ENCODE assay signal across 9 cellular contexts in genomic region chr16:5025171-5025632, GRCh38. TPM values are rescaled to one million over a fixed set of nuclear protein-coding genes. Genes with fewer than 3 reads are reported as not detected.
DNase-seq lines count a peak whose midpoint lies in the region; ATAC-seq and TF ChIP-seq lines count a peak whose summit lies in the region.
"Had no signal": no experiment of that assay in that cellular context is flagged by ENCODE, and none has a peak within 500 bp of the region (broad histone marks: within the 10 kb centered on the region; RNA-seq: fewer than 3 reads in every experiment).

No MANE protein-coding gene starts in this region.

- no peak for ATAC-seq in GM18502 (IDR thresholded peaks at IDR 0.05; ENCODE audit: poor library complexity, unreplicated experiment)
- ATAC-seq in activated CD8-positive, alpha-beta memory T cell treated with anti-CD3 and anti-CD28 coated beads, Interleukin-2, amount 10 ng/mL, durations not matched to agents 7 days and 5 days = no peak

- in situ Hi-C loops in astrocyte of the cerebellum (cut with HindIII; ENCODE audit: low sequenced_read_pairs) = no loop called here

- peak; percentile 38 for TF ChIP-seq CTCF in astrocyte of the cerebellum (IDR thresholded peaks at IDR 0.05; ENCODE audit: low read depth, low read length, missing control alignments)

- no peak overlapping the region for H3K4me3 ChIP-seq in astrocyte of the cerebellum (ENCODE audit: low read depth, low read length)

- H3K27ac Mint-ChIP-seq in activated T-helper 1 cell treated with anti-CD3 and anti-CD28 coated beads, Interleukin-12 subunit alpha, Interleukin-12 subunit beta, Interleukin-2, Interleukin-4 antibody, amounts not matched to agents 30 ng/mL and 10 ng/mL and 1 ng/mL, durations not matched to agents 14 hours and 24 hours and 36 hours = no peak overlapping the region
- H3K27ac Mint-ChIP-seq in activated CD8-positive, alpha-beta memory T cell treated with anti-CD3 and anti-CD28 coated beads, Interleukin-2, amount 10 ng/mL, durations not matched to agents 7 days and 5 days = no peak overlapping the region

- no peaks in the 10 kb centered on the region for H3K27me3 Mint-ChIP-seq in activated T-helper 1 cell treated with anti-CD3 and anti-CD28 coated beads, Interleukin-12 subunit alpha, Interleukin-12 subunit beta, Interleukin-2, Interleukin-4 antibody, amounts not matched to agents 30 ng/mL and 10 ng/mL and 1 ng/mL, durations not matched to agents 14 hours and 24 hours and 36 hours (ENCODE audit: insufficient read depth)
- no peaks in the 10 kb centered on the region for H3K27me3 Mint-ChIP-seq in activated CD8-positive, alpha-beta memory T cell treated with anti-CD3 and anti-CD28 coated beads, Interleukin-2, amount 10 ng/mL, durations not matched to agents 7 days and 5 days

- no peaks in the 10 kb centered on the region for H3K36me3 Mint-ChIP-seq in activated T-helper 1 cell treated with anti-CD3 and anti-CD28 coated beads, Interleukin-12 subunit alpha, Interleukin-12 subunit beta, Interleukin-2, Interleukin-4 antibody, amounts not matched to agents 30 ng/mL and 10 ng/mL and 1 ng/mL, durations not matched to agents 14 hours and 24 hours and 36 hours (ENCODE audit: low read depth)
- H3K36me3 Mint-ChIP-seq in activated CD8-positive, alpha-beta memory T cell treated with anti-CD3 and anti-CD28 coated beads, Interleukin-2, amount 10 ng/mL, durations not matched to agents 7 days and 5 days = no peaks in the 10 kb centered on the region

- intact Hi-C loops in activated T-helper 1 cell treated with anti-CD3 and anti-CD28 coated beads, Interleukin-12 subunit alpha, Interleukin-12 subunit beta, Interleukin-2, Interleukin-4 antibody, amounts not matched to agents 30 ng/mL and 10 ng/mL and 1 ng/mL, durations not matched to agents 14 hours and 24 hours and 36 hours (cut with micrococcal nuclease) = no loop called here

- H3K4me3 Mint-ChIP-seq in activated T-helper 1 cell treated with anti-CD3 and anti-CD28 coated beads, Interleukin-12 subunit alpha, Interleukin-12 subunit beta, Interleukin-2, Interleukin-4 antibody, amounts not matched to agents 30 ng/mL and 10 ng/mL and 1 ng/mL, durations not matched to agents 14 hours and 24 hours and 36 hours = no peak overlapping the region
- no peak overlapping the region for H3K4me3 Mint-ChIP-seq in activated CD8-positive, alpha-beta memory T cell treated with anti-CD3 and anti-CD28 coated beads, Interleukin-2, amount 10 ng/mL, durations not matched to agents 7 days and 5 days

- H3K4me1 Mint-ChIP-seq in activated T-helper 1 cell treated with anti-CD3 and anti-CD28 coated beads, Interleukin-12 subunit alpha, Interleukin-12 subunit beta, Interleukin-2, Interleukin-4 antibody, amounts not matched to agents 30 ng/mL and 10 ng/mL and 1 ng/mL, durations not matched to agents 14 hours and 24 hours and 36 hours (ENCODE audit: low read depth) = no peaks in the 10 kb centered on the region
- no peaks in the 10 kb centered on the region for H3K4me1 Mint-ChIP-seq in activated CD8-positive, alpha-beta memory T cell treated with anti-CD3 and anti-CD28 coated beads, Interleukin-2, amount 10 ng/mL, durations not matched to agents 7 days and 5 days

- CTCF ChIA-PET in activated CD8-positive, alpha-beta memory T cell treated with anti-CD3 and anti-CD28 coated beads, Interleukin-2, amount 10 ng/mL, durations not matched to agents 7 days and 5 days (lab: Charles Lee) = interaction anchor here (1.3 kb wide), 1 partner anchor 9 kb away, joined by 5 read pairs; the partner anchor contains the start of gene NAGPA

- H3K9me3 Mint-ChIP-seq in activated T-helper 1 cell treated with anti-CD3 and anti-CD28 coated beads, Interleukin-12 subunit alpha, Interleukin-12 subunit beta, Interleukin-2, Interleukin-4 antibody, amounts not matched to agents 30 ng/mL and 10 ng/mL and 1 ng/mL, durations not matched to agents 14 hours and 24 hours and 36 hours = no peaks in the 10 kb centered on the region
- H3K9me3 Mint-ChIP-seq in activated CD8-positive, alpha-beta memory T cell treated with anti-CD3 and anti-CD28 coated beads, Interleukin-2, amount 10 ng/mL, durations not matched to agents 7 days and 5 days (ENCODE audit: low read depth) = no peaks in the 10 kb centered on the region

- peak; percentile 43 for DNase-seq in DMS153 (lab: John Stamatoyannopoulos, UW)
- DNase-seq in NCI-H128 (lab: John Stamatoyannopoulos, UW; ENCODE audit: unreplicated experiment) = peak; percentile 24
- DNase-seq in astrocyte of the cerebellum (ENCODE audit: low read depth) = no peak
- DNase-seq in midbrain (lab: John Stamatoyannopoulos, UW) = peak; percentile 49
- DNase-seq in activated T-helper 1 cell treated with anti-CD3 and anti-CD28 coated beads, Interleukin-12 subunit alpha, Interleukin-12 subunit beta, Interleukin-2, Interleukin-4 antibody, amounts not matched to agents 30 ng/mL and 10 ng/mL and 1 ng/mL, durations not matched to agents 14 hours and 24 hours and 36 hours (ENCODE audit: low spot score) = no peak
- DNase-seq in stimulated activated naive CD4-positive, alpha-beta T cell (lab: John Stamatoyannopoulos, UW) = no peak
- DNase-seq in activated CD8-positive, alpha-beta memory T cell treated with anti-CD3 and anti-CD28 coated beads, Interleukin-2, amount 10 ng/mL, durations not matched to agents 7 days and 5 days = no peak

RNA-seq across cellular contexts. Expression of gene NAGPA, which starts 8.5 kb away (rescaled TPM):
- total RNA-seq in activated T-helper 1 cell treated with anti-CD3 and anti-CD28 coated beads, Interleukin-12 subunit alpha, Interleukin-12 subunit beta, Interleukin-2, Interleukin-4 antibody, amounts not matched to agents 30 ng/mL and 10 ng/mL and 1 ng/mL, durations not matched to agents 14 hours and 24 hours and 36 hours = 11.6 and 12.5 TPM in 2 replicates
- 10 to 100 TPM in 1 of 2 experiments, 1 to 10 TPM in 1; 9.7 to 12.1 TPM for total RNA-seq in activated CD8-positive, alpha-beta memory T cell treated with anti-CD3 and anti-CD28 coated beads, Interleukin-2, amount 10 ng/mL, durations not matched to agents 7 days and 5 days

RNA-seq across cellular contexts. Expression of gene C16orf89, which starts 40.6 kb away (rescaled TPM):
- total RNA-seq in activated T-helper 1 cell treated with anti-CD3 and anti-CD28 coated beads, Interleukin-12 subunit alpha, Interleukin-12 subunit beta, Interleukin-2, Interleukin-4 antibody, amounts not matched to agents 30 ng/mL and 10 ng/mL and 1 ng/mL, durations not matched to agents 14 hours and 24 hours and 36 hours = not detected in 2 replicates
- not detected for total RNA-seq in activated CD8-positive, alpha-beta memory T cell treated with anti-CD3 and anti-CD28 coated beads, Interleukin-2, amount 10 ng/mL, durations not matched to agents 7 days and 5 days
- total RNA-seq: T-helper 1 cell treated with Interleukin-12 subunit alpha and Interleukin-12 subunit beta and Interleukin-4 antibody, amounts not matched to agents 30 ng/mL and 1 ng/mL, for 36 hours had no signal

RNA-seq across cellular contexts. Expression of gene ALG1, which starts 46.4 kb away (rescaled TPM):
- total RNA-seq in activated T-helper 1 cell treated with anti-CD3 and anti-CD28 coated beads, Interleukin-12 subunit alpha, Interleukin-12 subunit beta, Interleukin-2, Interleukin-4 antibody, amounts not matched to agents 30 ng/mL and 10 ng/mL and 1 ng/mL, durations not matched to agents 14 hours and 24 hours and 36 hours = 40.0 and 41.4 TPM in 2 replicates
- total RNA-seq in activated CD8-positive, alpha-beta memory T cell treated with anti-CD3 and anti-CD28 coated beads, Interleukin-2, amount 10 ng/mL, durations not matched to agents 7 days and 5 days = 10 to 100 TPM; 21.1 to 29.0 TPM

Comparison
In these comparisons a context has a peak if more than half of its experiments do, and no peak if none do; other contexts are left out.
1. DNase-seq: peak in DMS153 (single experiment), NCI-H128 (single experiment) and midbrain (single experiment); none in astrocyte of the cerebellum (single experiment), activated T-helper 1 cell treated with anti-CD3 and anti-CD28 coated beads, Interleukin-12 subunit alpha, Interleukin-12 subunit beta, Interleukin-2, Interleukin-4 antibody, amounts not matched to agents 30 ng/mL and 10 ng/mL and 1 ng/mL, durations not matched to agents 14 hours and 24 hours and 36 hours (single experiment), stimulated activated naive CD4-positive, alpha-beta T cell (0 of 6) and activated CD8-positive, alpha-beta memory T cell treated with anti-CD3 and anti-CD28 coated beads, Interleukin-2, amount 10 ng/mL, durations not matched to agents 7 days and 5 days (single experiment).